ENCODE assay signal across 8 cellular contexts in genomic region chr7:129825554-129826267, GRCh38.
DNase-seq lines count a peak whose midpoint lies in the region; ATAC-seq and TF ChIP-seq lines count a peak whose summit lies in the region.

No MANE protein-coding gene starts in this region.

- TF ChIP-seq CTCF in epithelial cell of proximal tubule (conservative IDR thresholded peaks at IDR 0.05; ENCODE audit: low read depth, low read length) = peak; percentile 49

- POLR2A ChIA-PET in CD4-positive, alpha-beta memory T cell (lab: Charles Lee; ENCODE audit: partially characterized antibody) = interaction anchor here (0.7 to 2.2 kb wide), 2 partner anchors 213 to 324 kb away, joined by 3 to 7 read pairs; partner anchors contain the start of genes NRF1 and SMKR1

- peak; percentile 79 to 85 (median 82) for DNase-seq in CD4-positive, alpha-beta memory T cell
- DNase-seq in NOMO-1 treated with DMSO at 0.1 percent for 48 hours (lab: John Stamatoyannopoulos, UW; ENCODE audit: unreplicated experiment) = peak; percentile 42
- peak; percentile 84 for DNase-seq in activated T-cell treated with anti-CD3 and anti-CD28 coated beads for 24 hours (ENCODE audit: low read depth)
- no peak for DNase-seq in epithelial cell of proximal tubule (ENCODE audit: low read depth)
- peak; percentile 84 for DNase-seq in mucosa of gallbladder (ENCODE audit: low spot score)
- peak; percentile 89 for DNase-seq in stimulated activated CD8-positive, alpha-beta memory T cell treated with anti-CD3 and anti-CD28 coated beads, Interleukin-4, amount 100 ng/mL, for 24 hours (ENCODE audit: low read depth)

- H3K27ac ChIP-seq in CD4-positive, alpha-beta memory T cell (ENCODE audit: low read depth, low read length) = peak overlapping the region; percentile 40

- H3K4me1 ChIP-seq in CD4-positive, alpha-beta memory T cell (ENCODE audit: insufficient read depth, low read length) = peaks cover 22% of the 10 kb centered on the region

- peak overlapping the region; percentile 83 to 92 (median 90) for H3K4me3 Mint-ChIP-seq in CD4-positive, alpha-beta memory T cell

- no peaks in the 10 kb centered on the region for H3K27me3 ChIP-seq in CD4-positive, alpha-beta memory T cell (ENCODE audit: insufficient read depth, low read length)

- CTCF ChIA-PET in CD4-positive, alpha-beta memory T cell (lab: Charles Lee; ENCODE audit: partially characterized antibody) = interaction anchor here (0.7 to 10.6 kb wide), 19 partner anchors 10 to 482 kb away, joined by 3 to 116 read pairs (median 4); no protein-coding TSS in a partner anchor

- H3K27me3 Mint-ChIP-seq in CD4-positive, alpha-beta memory T cell = no peaks in the 10 kb centered on the region

- no peaks in the 10 kb centered on the region for H3K36me3 ChIP-seq in CD4-positive, alpha-beta memory T cell (ENCODE audit: insufficient read depth, low read length)

- H3K27ac Mint-ChIP-seq in CD4-positive, alpha-beta memory T cell = peak overlapping the region in 4 of 7 donors; percentile 42 to 80 (median 60)

- peaks cover 7 to 29% (median 17%) of the 10 kb centered on the region in 4 donors for H3K4me1 Mint-ChIP-seq in CD4-positive, alpha-beta memory T cell

- ATAC-seq in GM19395 (IDR thresholded peaks at IDR 0.05; ENCODE audit: unreplicated experiment) = peak; percentile 67
- ATAC-seq in HG03521 (IDR thresholded peaks at IDR 0.05; ENCODE audit: unreplicated experiment) = peak; percentile 71

- peaks cover 2 to 3% of the 10 kb centered on the region in 2 donors for H3K36me3 Mint-ChIP-seq in CD4-positive, alpha-beta memory T cell

- no peaks in the 10 kb centered on the region for H3K9me3 ChIP-seq in CD4-positive, alpha-beta memory T cell (ENCODE audit: control insufficient read depth in 1 of 2, low read length in 2 of 2)

- H3K9me3 Mint-ChIP-seq in CD4-positive, alpha-beta memory T cell = no peaks in the 10 kb centered on the region

- peak overlapping the region in 1 of 2 donors; percentile 52 for H3K4me3 ChIP-seq in CD4-positive, alpha-beta memory T cell (ENCODE audit: low read length in 2 of 2)
- peak overlapping the region; percentile 85 for H3K4me3 ChIP-seq in epithelial cell of proximal tubule (ENCODE audit: low read depth, low read length)

- intact Hi-C loops in CD4-positive, alpha-beta memory T cell (cut with micrococcal nuclease) = loop anchor here (1.0 to 10.0 kb wide), 7 partner anchors 127 to 482 kb away; partner anchors contain the start of genes NRF1, STRIP2 and UBE2H
